14 cellular contexts compared by ENCODE assay signal in the genomic region with DNA sequence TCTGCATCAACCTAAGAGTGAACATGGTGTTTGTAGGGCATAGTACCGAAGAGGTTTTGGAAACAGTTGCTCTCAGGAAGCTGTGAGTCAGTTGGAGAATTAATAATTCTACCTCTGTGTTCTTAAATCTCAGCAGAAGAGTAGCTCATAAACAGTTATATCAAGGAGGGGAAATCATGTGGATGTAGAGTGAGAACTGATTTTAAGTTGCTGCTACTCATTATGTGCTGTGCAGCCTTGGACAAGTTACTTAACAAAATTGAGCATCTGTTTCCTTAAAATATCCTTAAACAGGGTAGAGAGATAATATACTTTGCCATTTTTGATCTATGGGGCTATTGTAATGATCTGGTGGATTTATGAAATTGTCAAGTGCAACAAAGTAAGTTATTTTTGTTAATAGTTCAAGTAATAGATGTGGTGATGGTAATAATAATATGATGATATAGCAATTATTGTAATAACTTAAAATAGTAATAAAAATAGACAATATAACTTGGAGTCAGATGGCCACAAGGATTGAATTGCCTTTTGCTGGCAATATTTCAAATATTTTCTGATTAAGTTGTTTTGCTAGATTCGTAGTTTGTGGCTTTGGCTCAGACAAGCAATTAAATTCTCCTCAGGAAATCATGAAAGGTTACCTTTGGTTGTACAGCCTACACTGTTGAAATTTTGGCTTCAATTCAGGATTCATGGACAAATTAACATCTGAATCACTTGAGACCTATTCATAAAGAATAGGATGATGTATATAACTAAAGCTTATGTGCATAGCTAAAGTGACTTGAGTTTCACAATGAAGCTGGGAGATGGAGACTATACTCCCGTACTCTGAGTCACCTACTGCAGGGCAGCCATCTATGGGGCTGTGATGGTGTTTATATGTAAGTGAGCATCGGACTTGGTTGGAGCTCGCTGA.
DNase-seq lines count a peak whose midpoint lies in the region; ATAC-seq and TF ChIP-seq lines count a peak whose summit lies in the region.
"Had no signal": no experiment of that assay in that cellular context is flagged by ENCODE, and none has a peak within 500 bp of the region (broad histone marks: within the 10 kb centered on the region; RNA-seq: fewer than 3 reads in every experiment).

No MANE protein-coding gene starts in this region.

- no peak overlapping the region for H3K27ac ChIP-seq in upper lobe of right lung
- H3K27ac ChIP-seq: gastroesophageal sphincter, transverse colon had no signal

- H3K4me1 ChIP-seq in upper lobe of right lung: peaks cover 4% of the 10 kb centered on the region
- H3K4me1 ChIP-seq: transverse colon had no signal

- no peak overlapping the region for H3K4me3 ChIP-seq in MG63
- no peak overlapping the region for H3K4me3 ChIP-seq in cardiac fibroblast (replicated peaks in 1 of 2; ENCODE audit: low read depth in 2 of 2, low read length in 2 of 2)
- no peak overlapping the region for H3K4me3 ChIP-seq in upper lobe of right lung
- H3K4me3 ChIP-seq: gastroesophageal sphincter, transverse colon had no signal

- TF ChIP-seq CTCF in cardiac fibroblast (IDR thresholded peaks at IDR 0.05; ENCODE audit: low read depth, low read length): no peak
- TF ChIP-seq CTCF in upper lobe of right lung (IDR thresholded peaks at IDR 0.05): no peak

- H3K27me3 ChIP-seq in MG63 (no peaks in the 10 kb centered on the region), upper lobe of right lung (no peaks in the 10 kb centered on the region)
- H3K27me3 ChIP-seq: gastroesophageal sphincter, transverse colon had no signal

- H3K9me3 ChIP-seq in MG63: 0 out of 2 replicates have a peak, but pooled peaks cover 2% of the 10 kb centered on the region
- H3K9me3 ChIP-seq in upper lobe of right lung: no peaks in the 10 kb centered on the region
- H3K9me3 ChIP-seq: gastroesophageal sphincter, transverse colon had no signal

- intact Hi-C loops in upper lobe of right lung (cut with DNase I): no loop called here

- ATAC-seq in upper lobe of right lung (no peak), HG03457 (IDR thresholded peaks at IDR 0.05; ENCODE audit: unreplicated experiment) (no peak), GM19395 (IDR thresholded peaks at IDR 0.05; ENCODE audit: unreplicated experiment) (no peak)
- ATAC-seq: gastroesophageal sphincter had no signal

- DNase-seq in COR-L47 (lab: John Stamatoyannopoulos, UW): peak; percentile 1
- DNase-seq in MG63: peak; percentile 33
- peak; percentile 81 to 90 for DNase-seq in cardiac fibroblast (ENCODE audit: low read depth in 2 of 2)
- DNase-seq in non-pigmented ciliary epithelial cell (ENCODE audit: low read depth): peak; percentile 63
- DNase-seq in upper lobe of right lung: no peak
- DNase-seq in epidermal melanocyte (ENCODE audit: insufficient read length, low spot score): no peak
- DNase-seq: Calu3, caudate nucleus, NCI-H2107, RPMI8226, transverse colon had no signal

- H3K36me3 ChIP-seq in MG63 (no peaks in the 10 kb centered on the region), upper lobe of right lung (no peaks in the 10 kb centered on the region)
- H3K36me3 ChIP-seq: gastroesophageal sphincter, transverse colon had no signal

Comparison
In these comparisons a context has a peak if more than half of its experiments do, and no peak if none do; other contexts are left out.
1. DNase-seq: peak in COR-L47 (single experiment), MG63 (single experiment), cardiac fibroblast (2 of 2) and non-pigmented ciliary epithelial cell (single experiment); none in upper lobe of right lung (single experiment) and epidermal melanocyte (single experiment).